Comparison of ENCODE assay signal across 15 cellular contexts in genomic region chr3:31106204-31106603, GRCh38.
A peak's percentile ranks its signal among the peaks of the same experiment; 100 is the strongest.
DNase-seq lines count a peak whose midpoint lies in the region; ATAC-seq and TF ChIP-seq lines count a peak whose summit lies in the region.
"Had no signal": no experiment of that assay in that cellular context is flagged by ENCODE, and none has a peak within 500 bp of the region (broad histone marks: within the 10 kb centered on the region; RNA-seq: fewer than 3 reads in every experiment).

No MANE protein-coding gene starts in this region.

- no peaks in the 10 kb centered on the region for H3K4me1 ChIP-seq in left ventricle myocardium inferior
- H3K4me1 ChIP-seq: BLaER1 had no signal

- peaks cover 17% of the 10 kb centered on the region for H3K9me3 Mint-ChIP-seq in type B pancreatic cell

- peaks cover 14% of the 10 kb centered on the region for H3K4me1 Mint-ChIP-seq in type B pancreatic cell (ENCODE audit: unreplicated experiment)

- H3K27me3 ChIP-seq in left ventricle myocardium inferior (ENCODE audit: low read depth), result no peaks in the 10 kb centered on the region
- H3K27me3 ChIP-seq: BLaER1 had no signal

- H3K36me3 Mint-ChIP-seq in type B pancreatic cell, result no peaks in the 10 kb centered on the region

- H3K27me3 Mint-ChIP-seq in type B pancreatic cell, result no peaks in the 10 kb centered on the region
- H3K27me3 Mint-ChIP-seq: activated CD4-positive, alpha-beta T cell treated with anti-CD3 and anti-CD28 coated beads, Interleukin-2, amount 10 ng/mL, durations not matched to agents 7 days and 5 days; activated naive CD8-positive, alpha-beta T cell treated with anti-CD3 and anti-CD28 coated beads, Interleukin-2, amount 50 U/mL, for 24 hours had no signal

- no peak overlapping the region for H3K4me3 Mint-ChIP-seq in type B pancreatic cell
- H3K4me3 Mint-ChIP-seq: activated CD4-positive, alpha-beta T cell treated with anti-CD3 and anti-CD28 coated beads, Interleukin-2, amount 10 ng/mL, durations not matched to agents 7 days and 5 days; activated naive CD8-positive, alpha-beta T cell treated with anti-CD3 and anti-CD28 coated beads, Interleukin-2, amount 50 U/mL, for 24 hours had no signal

- no peaks in the 10 kb centered on the region for H3K36me3 ChIP-seq in left ventricle myocardium inferior
- H3K36me3 ChIP-seq: BLaER1, thoracic aorta had no signal

- no peak overlapping the region for H3K4me3 ChIP-seq in left ventricle myocardium inferior
- H3K4me3 ChIP-seq: BLaER1, thoracic aorta had no signal

- TF ChIP-seq CTCF in left ventricle myocardium inferior (IDR thresholded peaks at IDR 0.05; ENCODE audit: borderline replicate concordance), result no peak
- TF ChIP-seq CTCF in type B pancreatic cell (conservative IDR thresholded peaks at IDR 0.05), result no peak

- H3K27ac Mint-ChIP-seq in type B pancreatic cell, result peak overlapping the region; percentile 21
- H3K27ac Mint-ChIP-seq: activated CD4-positive, alpha-beta T cell treated with anti-CD3 and anti-CD28 coated beads, Interleukin-2, amount 10 ng/mL, durations not matched to agents 7 days and 5 days; activated naive CD8-positive, alpha-beta T cell treated with anti-CD3 and anti-CD28 coated beads, Interleukin-2, amount 50 U/mL, for 24 hours had no signal

- ATAC-seq in Right ventricle myocardium inferior (peak; percentile 23), HG02642 (IDR thresholded peaks at IDR 0.05; ENCODE audit: poor library complexity, unreplicated experiment) (no peak)

- intact Hi-C loops in Right ventricle myocardium inferior (cut with DNase I), result no loop called here
- intact Hi-C loops in left ventricle myocardium inferior (cut with micrococcal nuclease), result no loop called here

- H3K27ac ChIP-seq in left ventricle myocardium inferior (replicated peaks), result no peak overlapping the region
- H3K27ac ChIP-seq: BLaER1, thoracic aorta had no signal

- peaks cover 6% of the 10 kb centered on the region for H3K9me3 ChIP-seq in left ventricle myocardium inferior (replicated peaks)
- H3K9me3 ChIP-seq: thoracic aorta had no signal

- DNase-seq in Right ventricle myocardium inferior (ENCODE audit: missing footprints), result no peak
- DNase-seq in left ventricle myocardium inferior, result no peak
- DNase-seq in RPMI7951 (ENCODE audit: low read depth), result peak; percentile 95
- peak; percentile 89 for DNase-seq in fibroblast of peridontal ligament (ENCODE audit: extremely low read depth)
- DNase-seq in type B pancreatic cell (ENCODE audit: extremely low spot score, unreplicated experiment), result no peak
- DNase-seq in stimulated activated CD4-positive, alpha-beta T cell treated with anti-CD3 and anti-CD28 coated beads, Interleukin-15, amount 100 ng/mL, for 24 hours, result no peak
- DNase-seq in stimulated activated CD4-positive, alpha-beta T cell treated with anti-CD3 and anti-CD28 coated beads, Interleukin-4, amount 100 ng/mL, for 24 hours, result no peak
- DNase-seq: activated CD4-positive, alpha-beta T cell treated with anti-CD3 and anti-CD28 coated beads, Interleukin-2, amount 10 ng/mL, durations not matched to agents 7 days and 5 days; activated naive CD8-positive, alpha-beta T cell treated with anti-CD3 and anti-CD28 coated beads, Interleukin-2, amount 50 U/mL, for 24 hours; kidney; NCI-H345; nucleus accumbens had no signal

Comparison
In these comparisons a context has a peak if more than half of its experiments do, and no peak if none do; other contexts are left out.
1. DNase-seq: peak in RPMI7951 (single experiment) and fibroblast of peridontal ligament (single experiment); none in Right ventricle myocardium inferior (single experiment), left ventricle myocardium inferior (single experiment), type B pancreatic cell (single experiment), stimulated activated CD4-positive, alpha-beta T cell treated with anti-CD3 and anti-CD28 coated beads, Interleukin-15, amount 100 ng/mL, for 24 hours (single experiment) and stimulated activated CD4-positive, alpha-beta T cell treated with anti-CD3 and anti-CD28 coated beads, Interleukin-4, amount 100 ng/mL, for 24 hours (single experiment).